ENCODE assay signal across 1 cellular context in the genomic region with DNA sequence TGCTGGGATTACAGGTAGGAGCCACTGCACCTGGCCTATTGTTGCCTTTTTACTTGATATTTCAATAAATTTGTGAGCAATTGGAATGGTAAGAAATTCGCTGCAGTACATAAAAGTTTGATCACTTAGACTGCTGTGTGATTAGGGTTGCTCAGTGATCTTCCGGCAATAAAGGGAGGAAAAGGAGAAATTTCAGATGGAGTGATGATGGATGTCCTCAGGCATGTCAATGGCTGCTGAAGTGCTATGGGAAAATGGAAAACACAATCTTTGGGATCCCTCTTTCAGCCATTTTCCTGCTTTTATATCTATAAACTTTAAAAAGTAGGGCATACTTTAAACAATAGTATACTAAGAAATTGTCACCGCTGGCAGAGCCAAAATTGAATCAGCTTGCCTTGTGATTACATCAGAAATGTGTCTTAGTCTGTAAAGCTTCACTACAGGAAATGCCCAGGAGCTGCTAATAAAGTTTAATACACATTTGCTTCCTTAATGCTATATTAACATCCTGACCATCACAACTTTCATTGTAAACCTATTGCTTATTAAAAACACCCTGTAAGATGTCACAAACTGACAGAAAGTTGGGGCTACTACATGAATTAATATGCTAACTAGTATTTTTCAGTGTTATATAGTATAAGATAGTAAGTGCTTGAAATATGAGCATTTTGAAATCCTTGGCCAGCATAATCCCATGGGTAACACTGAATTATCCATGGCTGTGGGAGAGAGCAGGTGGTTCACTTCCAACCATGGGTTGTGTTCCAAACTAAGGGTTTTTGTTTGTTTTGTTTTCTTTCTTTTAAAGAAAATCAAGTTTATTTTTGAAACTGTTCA.
TF ChIP-seq lines count a peak whose summit lies in the region.

No MANE protein-coding gene starts in this region.

TF ChIP-seq in IMR-90, 13 proteins besides CTCF, POLR2A, EP300 and RAD21:
- TF ChIP-seq MAZ (IDR thresholded peaks at IDR 0.05; ENCODE audit: borderline replicate concordance, low read depth, low read length) (no peak), CEBPB (IDR thresholded peaks at IDR 0.05; ENCODE audit: low read depth, low read length) (peak; percentile 56; the same call in 1 of the 2 replicates)
TF ChIP-seq in IMR-90: peak in this region for 1.
